ENCODE assay signal across 8 cellular contexts in the genomic region with DNA sequence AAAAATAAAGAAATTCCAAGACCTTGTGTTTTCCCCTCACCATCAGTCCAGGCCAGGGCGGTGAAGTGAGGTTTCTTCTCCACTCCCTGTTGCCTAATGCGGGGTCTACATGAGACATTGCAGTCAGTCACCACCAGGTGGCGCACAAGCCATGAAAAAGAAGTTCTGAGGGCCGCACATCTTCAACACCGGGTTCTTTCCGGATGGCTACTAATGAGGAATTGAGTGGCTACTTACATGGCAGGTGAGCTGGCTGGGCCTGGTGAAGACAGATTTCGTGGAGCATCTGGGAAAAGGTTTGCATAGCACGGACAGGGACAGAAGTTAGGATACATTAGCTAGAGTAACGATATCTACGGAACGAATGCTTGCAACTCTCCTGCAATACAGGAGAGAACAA. TPM values are rescaled to one million over a fixed set of nuclear protein-coding genes. Genes with fewer than 3 reads are reported as not detected.
DNase-seq lines count a peak whose midpoint lies in the region; ATAC-seq and TF ChIP-seq lines count a peak whose summit lies in the region.

No MANE protein-coding gene starts in this region.

- H3K4me3 ChIP-seq in DOHH2 (ENCODE audit: low read length) (no peak overlapping the region), MG63 (no peak overlapping the region), fibroblast of pulmonary artery (replicated peaks; ENCODE audit: low read depth, low read length) (no peak overlapping the region), neuronal stem cell (ENCODE audit: low read length in 2 of 2) (no peak overlapping the region), suprapubic skin (no peak overlapping the region)

- H3K79me1 ChIP-seq in neuronal stem cell (ENCODE audit: low read depth, low read length): no peaks in the 10 kb centered on the region

- no peak for TF ChIP-seq POLR2A in suprapubic skin (IDR thresholded peaks at IDR 0.05)

- H3K14ac ChIP-seq in neuronal stem cell (ENCODE audit: low read length): no peak overlapping the region

- CTCF ChIA-PET in RWPE1 (lab: Yijun Ruan, JAX): interaction anchor here (0.5 to 1.8 kb wide), 14 partner anchors 12 to 406 kb away, joined by 3 to 14 read pairs (median 4); a partner anchor contains a TSS

- H2AK5ac ChIP-seq in neuronal stem cell (ENCODE audit: low read depth, low read length): no peak overlapping the region

- H3K36me3 ChIP-seq in DOHH2 (ENCODE audit: control insufficient read depth, low read length) (no peaks in the 10 kb centered on the region), MG63 (no peaks in the 10 kb centered on the region), neuronal stem cell (replicated peaks in 1 of 2; ENCODE audit: control insufficient read depth in 2 of 2, insufficient read depth in 2 of 2, low read length in 2 of 2) (no peaks in the 10 kb centered on the region), suprapubic skin (no peaks in the 10 kb centered on the region)

- H3K9me3 ChIP-seq in DOHH2 (ENCODE audit: control insufficient read depth, insufficient read depth, low read length): no peaks in the 10 kb centered on the region
- no peaks in the 10 kb centered on the region for H3K9me3 ChIP-seq in MG63
- no peaks in the 10 kb centered on the region for H3K9me3 ChIP-seq in neuronal stem cell (replicated peaks in 1 of 2; ENCODE audit: control insufficient read depth in 2 of 2, insufficient read depth in 1 of 2, low read depth in 1 of 2, low read length in 2 of 2)
- no peaks in the 10 kb centered on the region for H3K9me3 ChIP-seq in suprapubic skin

- no peak for TF ChIP-seq EP300 in suprapubic skin (IDR thresholded peaks at IDR 0.05)

- H3K9me2 ChIP-seq in DOHH2 (replicated peaks; ENCODE audit: control insufficient read depth, low read length): no peaks in the 10 kb centered on the region

- no peak overlapping the region for H3K23ac ChIP-seq in neuronal stem cell (ENCODE audit: low read depth, low read length, poor library complexity)

- H2BK12ac ChIP-seq in neuronal stem cell (ENCODE audit: low read length): no peak overlapping the region

- H2BK15ac ChIP-seq in neuronal stem cell (ENCODE audit: low read length): no peak overlapping the region

- WGBS in neuronal stem cell (ENCODE audit: extremely low coverage in 2 of 2, insufficient read length in 2 of 2, insufficient replicate concordance in 1 of 2), 2 donors: no CpG with 5 or more reads among the region's 11 CpGs
- WGBS in suprapubic skin: 29% methylated on average over 11 of the region's 11 CpGs

- H3K27ac ChIP-seq in DOHH2 (ENCODE audit: low read depth, low read length): no peak overlapping the region
- no peak overlapping the region for H3K27ac ChIP-seq in RWPE1
- H3K27ac ChIP-seq in neuronal stem cell (replicated peaks; ENCODE audit: low read length): no peak overlapping the region
- H3K27ac ChIP-seq in suprapubic skin: no peak overlapping the region

- H4K8ac ChIP-seq in neuronal stem cell (ENCODE audit: low read depth, low read length): no peak overlapping the region

- H3K4me1 ChIP-seq in DOHH2 (ENCODE audit: control insufficient read depth, low read length) (peaks cover 11% of the 10 kb centered on the region), neuronal stem cell (ENCODE audit: control insufficient read depth in 2 of 2, insufficient read depth in 1 of 2, low read depth in 1 of 2, low read length in 2 of 2) (peaks cover 5 to 10% of the 10 kb centered on the region in 2 donors), suprapubic skin (peaks cover 48% of the 10 kb centered on the region)

- H2BK5ac ChIP-seq in neuronal stem cell (ENCODE audit: low read length): no peak overlapping the region

- no peak overlapping the region for H2AFZ ChIP-seq in neuronal stem cell (ENCODE audit: low read length)

- POLR2A ChIA-PET in RWPE1 (lab: Yijun Ruan, JAX; ENCODE audit: low non-redundant PET): no interaction called here

- H3K4ac ChIP-seq in neuronal stem cell (ENCODE audit: low read length): no peak overlapping the region

- no peak overlapping the region for H4K91ac ChIP-seq in neuronal stem cell (ENCODE audit: low read depth, low read length, poor library complexity)

- no peaks in the 10 kb centered on the region for H4K20me1 ChIP-seq in DOHH2 (ENCODE audit: control insufficient read depth, insufficient read depth, low read depth, low read length)

- no peak for ATAC-seq in GM18907 (IDR thresholded peaks at IDR 0.05; ENCODE audit: unreplicated experiment)

- no peak overlapping the region for H3K18ac ChIP-seq in neuronal stem cell (ENCODE audit: low read length)

- no peak overlapping the region for H2BK120ac ChIP-seq in neuronal stem cell (ENCODE audit: low read depth, low read length)

- H3K9ac ChIP-seq in neuronal stem cell (ENCODE audit: low read depth, low read length, poor library complexity): no peak overlapping the region

- no peaks in the 10 kb centered on the region; the same call in 1 of the 2 replicates for H3K79me2 ChIP-seq in DOHH2 (ENCODE audit: control insufficient read depth, low read length)

- peaks cover 6% of the 10 kb centered on the region for H3F3A ChIP-seq in DOHH2 (ENCODE audit: control insufficient read depth, insufficient read depth)

- DNase-seq in MG63: peak; percentile 62
- peak; percentile 83 for DNase-seq in RWPE1 (ENCODE audit: low spot score)
- DNase-seq in activated T-helper 1 cell treated with anti-CD3 and anti-CD28 coated beads, Interleukin-2, amount 50 U/mL, for 16 hours (ENCODE audit: low read depth in 1 of 2, low spot score in 1 of 2): peak; percentile 66 to 82
- DNase-seq in fibroblast of pulmonary artery (ENCODE audit: low read depth): peak; percentile 85
- DNase-seq in neuronal stem cell (ENCODE audit: low spot score): peak; percentile 84
- DNase-seq in suprapubic skin (ENCODE audit: low spot score in 2 of 2): peak; percentile 94

- TF ChIP-seq CTCF in DOHH2 (IDR thresholded peaks at IDR 0.05; ENCODE audit: low read depth, low read length, poor library complexity, severe bottlenecking): peak; percentile 93
- TF ChIP-seq CTCF in RWPE1 (conservative IDR thresholded peaks at IDR 0.05; ENCODE audit: low read depth): peak; percentile 90
- TF ChIP-seq CTCF in fibroblast of pulmonary artery (IDR thresholded peaks at IDR 0.05; ENCODE audit: low read length, missing control alignments): peak; percentile 87
- TF ChIP-seq CTCF in suprapubic skin (IDR thresholded peaks at IDR 0.05): peak; percentile 84 to 90

- H3K4me2 ChIP-seq in DOHH2 (ENCODE audit: low read length) (no peak overlapping the region), neuronal stem cell (ENCODE audit: insufficient read depth, low read length, poor library complexity, severe bottlenecking) (no peak overlapping the region)

- H3K27me3 ChIP-seq in DOHH2 (ENCODE audit: control insufficient read depth, low read length) (peaks cover 28% of the 10 kb centered on the region), MG63 (peaks cover 42% of the 10 kb centered on the region), neuronal stem cell (ENCODE audit: control insufficient read depth in 3 of 3, insufficient read depth in 3 of 3, low read depth in 1 of 3, low read length in 3 of 3) (peaks cover 0 to 22% (median 2%) of the 10 kb centered on the region in 3 experiments), suprapubic skin (peaks cover 9% of the 10 kb centered on the region)

RNA-seq across cellular contexts. Expression of a gene that starts 15.8 kb away (rescaled TPM):
- 347 and 507 TPM in 2 replicates for total RNA-seq in MG63 (2014; rRNA removed; shearing (Covaris generic); ENCODE audit: low replicate concordance)
- polyA plus RNA-seq in neuronal stem cell (2013, experiment 1 of 2): 13.5 TPM
- polyA plus RNA-seq in neuronal stem cell (2013, experiment 2 of 2): 14.0 TPM
- total RNA-seq in suprapubic skin: 100 to 1,000 TPM; 431 to 722 (median 606) TPM

RNA-seq across cellular contexts. Expression of a gene that starts 36.3 kb away (rescaled TPM):
- total RNA-seq in MG63 (2014; rRNA removed; shearing (Covaris generic); ENCODE audit: low replicate concordance): not detected in 2 replicates
- not detected for polyA plus RNA-seq in neuronal stem cell (2013, experiment 1 of 2)
- polyA plus RNA-seq in neuronal stem cell (2013, experiment 2 of 2): not detected
- 1 to 10 TPM in 3 of 4 donors, not detected in 1; 1.7 to 4.4 (median 3.3) TPM for total RNA-seq in suprapubic skin

RNA-seq across cellular contexts. Expression of a gene that starts 58.9 kb away (rescaled TPM):
- 213 and 271 TPM in 2 replicates for total RNA-seq in MG63 (2014; rRNA removed; shearing (Covaris generic); ENCODE audit: low replicate concordance)
- 3.4 TPM for polyA plus RNA-seq in neuronal stem cell (2013, experiment 1 of 2)
- polyA plus RNA-seq in neuronal stem cell (2013, experiment 2 of 2): 3.2 TPM
- 100 to 1,000 TPM; 109 to 247 (median 171) TPM for total RNA-seq in suprapubic skin
